ENCODE assay signal across 9 cellular contexts in the genomic region with DNA sequence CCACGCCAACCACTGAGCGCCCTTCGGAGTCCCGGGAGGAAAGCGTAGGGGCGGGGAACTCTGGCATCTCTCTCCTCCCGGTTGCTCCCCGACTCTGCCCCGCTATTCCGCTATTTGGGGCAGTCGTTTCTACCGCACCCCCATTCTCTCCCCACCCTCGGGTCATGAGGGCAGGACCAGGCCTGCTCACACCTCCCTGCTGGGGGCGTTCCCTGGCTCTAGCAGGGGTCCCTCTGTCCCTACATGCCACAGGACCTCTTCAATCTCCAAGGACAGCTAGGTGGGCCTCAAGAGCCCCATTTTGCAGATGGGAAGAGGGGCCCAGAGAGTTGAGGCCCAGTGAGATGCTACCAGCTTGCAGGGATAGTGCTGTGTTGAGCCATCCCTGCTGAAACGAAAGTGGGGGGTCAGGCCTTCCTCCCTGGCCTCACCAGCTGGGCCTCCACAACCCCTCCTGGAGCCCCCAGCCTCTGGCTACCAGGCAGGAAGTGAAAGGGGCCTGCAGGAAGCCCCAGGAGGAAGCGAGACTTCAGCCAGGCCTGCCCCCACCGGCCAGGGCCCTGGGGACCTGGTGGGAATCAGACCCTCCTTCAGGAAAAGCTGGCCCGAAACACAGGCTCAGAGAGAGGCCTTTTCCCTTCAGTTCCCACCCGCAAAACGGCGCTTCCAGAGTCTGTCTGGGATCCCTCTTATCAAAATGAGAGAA. TPM values are rescaled to one million over a fixed set of nuclear protein-coding genes. Genes with fewer than 3 reads are reported as not detected.
DNase-seq lines count a peak whose midpoint lies in the region; ATAC-seq, FAIRE-seq and TF ChIP-seq lines count a peak whose summit lies in the region.
"Had no signal": no experiment of that assay in that cellular context is flagged by ENCODE, and none has a peak within 500 bp of the region (broad histone marks: within the 10 kb centered on the region; RNA-seq: fewer than 3 reads in every experiment).

No MANE protein-coding gene starts in this region.

- H3K27ac Mint-ChIP-seq in activated naive CD4-positive, alpha-beta T cell treated with anti-CD3 and anti-CD28 coated beads, Interleukin-2, amount 50 U/mL, for 24 hours = no peak overlapping the region
- H3K27ac Mint-ChIP-seq in activated naive CD4-positive, alpha-beta T cell treated with anti-CD3 and anti-CD28 coated beads for 36 hours = no peak overlapping the region

- no peak for TF ChIP-seq CTCF in right atrium auricular region (IDR thresholded peaks at IDR 0.05)
- no peak for TF ChIP-seq CTCF in transverse colon (IDR thresholded peaks at IDR 0.05)

- H3K27me3 ChIP-seq in right atrium auricular region (peaks cover 5 to 12% of the 10 kb centered on the region in 2 donors), transverse colon (peaks cover 69% of the 10 kb centered on the region), small intestine (ENCODE audit: control insufficient read depth in 2 of 2, insufficient read depth in 2 of 2, low read length in 2 of 2) (peaks cover 0 to 8% of the 10 kb centered on the region in 2 donors)

- CTCF ChIA-PET in activated naive CD4-positive, alpha-beta T cell treated with anti-CD3 and anti-CD28 coated beads for 36 hours (lab: Charles Lee) = no interaction called here

- DNase-seq in activated naive CD4-positive, alpha-beta T cell treated with anti-CD3 and anti-CD28 coated beads for 36 hours = no peak
- DNase-seq in right atrium auricular region (ENCODE audit: low spot score) = no peak
- peak; percentile 44 for DNase-seq in transverse colon
- no peak for DNase-seq in small intestine
- no peak for DNase-seq in cerebellar cortex (ENCODE audit: low spot score)
- DNase-seq in NCI-H345 (lab: John Stamatoyannopoulos, UW) = no peak

- FAIRE-seq in small intestine (lab: Jason Lieb, UNC) = no peak

- H3K27ac ChIP-seq in right atrium auricular region = peak overlapping the region in 1 of 2 donors; percentile 59
- H3K27ac ChIP-seq in transverse colon = peak overlapping the region; percentile 51 to 64 (median 56)
- H3K27ac ChIP-seq in small intestine (ENCODE audit: low read depth in 1 of 2, low read length in 1 of 2) = peak overlapping the region in 1 of 2 donors; percentile 44

- H3K4me3 ChIP-seq in right atrium auricular region (peak overlapping the region; percentile 35 to 61), transverse colon (peak overlapping the region in 3 of 4 donors; percentile 41 to 58 (median 42)), small intestine (ENCODE audit: low read depth in 1 of 2, low read length in 2 of 2) (peak overlapping the region in 1 of 2 donors; percentile 32)

- TF ChIP-seq EP300 in transverse colon (IDR thresholded peaks at IDR 0.05; ENCODE audit: low read depth) = no peak

- H3K4me1 ChIP-seq in right atrium auricular region (peaks cover 0 to 30% of the 10 kb centered on the region in 2 donors), transverse colon (peaks cover 9 to 30% (median 21%) of the 10 kb centered on the region in 4 donors), small intestine (ENCODE audit: control insufficient read depth in 2 of 2, insufficient read depth in 1 of 2, low read depth in 1 of 2, low read length in 1 of 2) (no peaks in the 10 kb centered on the region)

- H3K4me1 Mint-ChIP-seq in activated naive CD4-positive, alpha-beta T cell treated with anti-CD3 and anti-CD28 coated beads, Interleukin-2, amount 50 U/mL, for 24 hours = peaks cover 25% of the 10 kb centered on the region
- H3K4me1 Mint-ChIP-seq in activated naive CD4-positive, alpha-beta T cell treated with anti-CD3 and anti-CD28 coated beads for 36 hours (ENCODE audit: low read depth) = peaks cover 21% of the 10 kb centered on the region

- ATAC-seq in HG03280 (IDR thresholded peaks at IDR 0.05; ENCODE audit: unreplicated experiment) = peak; percentile 24

- H3K36me3 ChIP-seq in right atrium auricular region (no peaks in the 10 kb centered on the region), transverse colon (no peaks in the 10 kb centered on the region), small intestine (ENCODE audit: control insufficient read depth in 2 of 2, insufficient read depth in 2 of 2, low read length in 2 of 2) (no peaks in the 10 kb centered on the region)

- H3K9me3 ChIP-seq in right atrium auricular region (no peaks in the 10 kb centered on the region), transverse colon (no peaks in the 10 kb centered on the region), small intestine (ENCODE audit: control insufficient read depth, low read depth) (no peaks in the 10 kb centered on the region)

- 48% methylated on average over 21 of the region's 21 CpGs; no CpG with 5 or more reads in 1 of the 2 donors for WGBS in transverse colon (ENCODE audit: low coverage in 1 of 2), 2 donors
- 42 to 48% (median 47%) methylated on average over 19 to 21 of the region's 21 CpGs for WGBS in small intestine, 3 donors

- peak overlapping the region; percentile 57 for H3K4me3 Mint-ChIP-seq in activated naive CD4-positive, alpha-beta T cell treated with anti-CD3 and anti-CD28 coated beads, Interleukin-2, amount 50 U/mL, for 24 hours
- H3K4me3 Mint-ChIP-seq in activated naive CD4-positive, alpha-beta T cell treated with anti-CD3 and anti-CD28 coated beads for 36 hours = no peak overlapping the region

- intact Hi-C loops in activated naive CD4-positive, alpha-beta T cell treated with anti-CD3 and anti-CD28 coated beads for 36 hours (cut with micrococcal nuclease) = no loop called here
- intact Hi-C loops in transverse colon (cut with DNase I; ENCODE audit: low total_unique reads) = no loop called here

- H3K36me3 Mint-ChIP-seq in activated naive CD4-positive, alpha-beta T cell treated with anti-CD3 and anti-CD28 coated beads, Interleukin-2, amount 50 U/mL, for 24 hours = no peaks in the 10 kb centered on the region
- peaks cover 3% of the 10 kb centered on the region for H3K36me3 Mint-ChIP-seq in activated naive CD4-positive, alpha-beta T cell treated with anti-CD3 and anti-CD28 coated beads for 36 hours (ENCODE audit: low read depth)

- H3K27me3 Mint-ChIP-seq in activated naive CD4-positive, alpha-beta T cell treated with anti-CD3 and anti-CD28 coated beads, Interleukin-2, amount 50 U/mL, for 24 hours = peaks cover 8% of the 10 kb centered on the region
- peaks cover 19% of the 10 kb centered on the region for H3K27me3 Mint-ChIP-seq in activated naive CD4-positive, alpha-beta T cell treated with anti-CD3 and anti-CD28 coated beads for 36 hours (ENCODE audit: low read depth)

- no peak for TF ChIP-seq POLR2A in transverse colon (IDR thresholded peaks at IDR 0.05)

- H3K9me3 Mint-ChIP-seq in activated naive CD4-positive, alpha-beta T cell treated with anti-CD3 and anti-CD28 coated beads, Interleukin-2, amount 50 U/mL, for 24 hours = no peaks in the 10 kb centered on the region
- H3K9me3 Mint-ChIP-seq in activated naive CD4-positive, alpha-beta T cell treated with anti-CD3 and anti-CD28 coated beads for 36 hours = no peaks in the 10 kb centered on the region

- in situ Hi-C loops in transverse colon (cut with MboI; ENCODE audit: low pct_ligation_motif_present in 1 of 4, low pct_unique_long_range_greater_than_20kb in 1 of 4, low sequenced_read_pairs in 3 of 4) = no loop called here

RNA-seq across cellular contexts. Expression of a gene that starts 5.5 kb away (rescaled TPM):
- total RNA-seq in activated naive CD4-positive, alpha-beta T cell treated with anti-CD3 and anti-CD28 coated beads for 36 hours = 1 to 10 TPM; 1.7 to 1.8 TPM
- total RNA-seq in right atrium auricular region (under 1 TPM; 0.31 to 0.67 TPM), transverse colon (under 1 TPM in 1 of 4 donors, not detected in 3; 0.32 TPM)
- polyA plus RNA-seq in small intestine = under 1 TPM in 1 of 3 donors, not detected in 2; 0.04 TPM
- polyA plus RNA-seq: BJ had no signal

RNA-seq across cellular contexts. Expression of a gene that starts 6.2 kb away (rescaled TPM):
- 1 to 10 TPM; 3.2 to 3.8 TPM for total RNA-seq in activated naive CD4-positive, alpha-beta T cell treated with anti-CD3 and anti-CD28 coated beads for 36 hours
- total RNA-seq in right atrium auricular region (under 1 TPM; 0.11 to 0.12 TPM), transverse colon (10 to 100 TPM in 1 of 4 donors, 1 to 10 TPM in 1, under 1 TPM in 2; 0.20 to 15.3 (median 4.3) TPM)
- 1 to 10 TPM in 1 of 3 donors, under 1 TPM in 1, not detected in 1; 0.54 to 1.3 TPM for polyA plus RNA-seq in small intestine

RNA-seq across cellular contexts. Expression of a gene that starts 26.5 kb away (rescaled TPM):
- total RNA-seq in activated naive CD4-positive, alpha-beta T cell treated with anti-CD3 and anti-CD28 coated beads for 36 hours = 100 to 1,000 TPM in 1 of 2 experiments, 10 to 100 TPM in 1; 95.4 to 110 TPM
- total RNA-seq in right atrium auricular region (not detected), transverse colon (10 to 100 TPM in 2 of 4 donors, 1 to 10 TPM in 1, not detected in 1; 6.0 to 22.9 (median 11.0) TPM)
- polyA plus RNA-seq in small intestine = 10 to 100 TPM in 1 of 3 donors, 1 to 10 TPM in 2; 2.2 to 42.0 (median 4.7) TPM

RNA-seq across cellular contexts. Expression of a gene that starts 48.8 kb away (rescaled TPM):
- total RNA-seq in activated naive CD4-positive, alpha-beta T cell treated with anti-CD3 and anti-CD28 coated beads for 36 hours = 1 to 10 TPM; 1.0 to 1.5 TPM
- total RNA-seq in right atrium auricular region (under 1 TPM in 1 of 2 donors, not detected in 1; 0.07 TPM), transverse colon (under 1 TPM in 2 of 4 donors, not detected in 2; 0.48 to 0.68 TPM)
- 1 to 10 TPM in 1 of 3 donors, under 1 TPM in 1, not detected in 1; 0.81 to 1.2 TPM for polyA plus RNA-seq in small intestine

Comparison
In these comparisons a context has a peak if more than half of its experiments do, and no peak if none do; other contexts are left out.
1. RNA of a gene that starts 26.5 kb away (total RNA-seq): 95.4 to 110 TPM in activated naive CD4-positive, alpha-beta T cell treated with anti-CD3 and anti-CD28 coated beads for 36 hours; 6.0 to 22.9 TPM in transverse colon and not detected in right atrium auricular region; every median in the first group is over 4 times any median in the second.